ENCODE assay signal across 1 cellular context in genomic region chr10:69222157-69223027, GRCh38.
TF ChIP-seq lines count a peak whose summit lies in the region.

No MANE protein-coding gene starts in this region.

TF ChIP-seq in K562, 482 proteins besides CTCF, POLR2A, EP300 and RAD21 (continued from another document and continues in another):
- TF ChIP-seq, protein P1, sequence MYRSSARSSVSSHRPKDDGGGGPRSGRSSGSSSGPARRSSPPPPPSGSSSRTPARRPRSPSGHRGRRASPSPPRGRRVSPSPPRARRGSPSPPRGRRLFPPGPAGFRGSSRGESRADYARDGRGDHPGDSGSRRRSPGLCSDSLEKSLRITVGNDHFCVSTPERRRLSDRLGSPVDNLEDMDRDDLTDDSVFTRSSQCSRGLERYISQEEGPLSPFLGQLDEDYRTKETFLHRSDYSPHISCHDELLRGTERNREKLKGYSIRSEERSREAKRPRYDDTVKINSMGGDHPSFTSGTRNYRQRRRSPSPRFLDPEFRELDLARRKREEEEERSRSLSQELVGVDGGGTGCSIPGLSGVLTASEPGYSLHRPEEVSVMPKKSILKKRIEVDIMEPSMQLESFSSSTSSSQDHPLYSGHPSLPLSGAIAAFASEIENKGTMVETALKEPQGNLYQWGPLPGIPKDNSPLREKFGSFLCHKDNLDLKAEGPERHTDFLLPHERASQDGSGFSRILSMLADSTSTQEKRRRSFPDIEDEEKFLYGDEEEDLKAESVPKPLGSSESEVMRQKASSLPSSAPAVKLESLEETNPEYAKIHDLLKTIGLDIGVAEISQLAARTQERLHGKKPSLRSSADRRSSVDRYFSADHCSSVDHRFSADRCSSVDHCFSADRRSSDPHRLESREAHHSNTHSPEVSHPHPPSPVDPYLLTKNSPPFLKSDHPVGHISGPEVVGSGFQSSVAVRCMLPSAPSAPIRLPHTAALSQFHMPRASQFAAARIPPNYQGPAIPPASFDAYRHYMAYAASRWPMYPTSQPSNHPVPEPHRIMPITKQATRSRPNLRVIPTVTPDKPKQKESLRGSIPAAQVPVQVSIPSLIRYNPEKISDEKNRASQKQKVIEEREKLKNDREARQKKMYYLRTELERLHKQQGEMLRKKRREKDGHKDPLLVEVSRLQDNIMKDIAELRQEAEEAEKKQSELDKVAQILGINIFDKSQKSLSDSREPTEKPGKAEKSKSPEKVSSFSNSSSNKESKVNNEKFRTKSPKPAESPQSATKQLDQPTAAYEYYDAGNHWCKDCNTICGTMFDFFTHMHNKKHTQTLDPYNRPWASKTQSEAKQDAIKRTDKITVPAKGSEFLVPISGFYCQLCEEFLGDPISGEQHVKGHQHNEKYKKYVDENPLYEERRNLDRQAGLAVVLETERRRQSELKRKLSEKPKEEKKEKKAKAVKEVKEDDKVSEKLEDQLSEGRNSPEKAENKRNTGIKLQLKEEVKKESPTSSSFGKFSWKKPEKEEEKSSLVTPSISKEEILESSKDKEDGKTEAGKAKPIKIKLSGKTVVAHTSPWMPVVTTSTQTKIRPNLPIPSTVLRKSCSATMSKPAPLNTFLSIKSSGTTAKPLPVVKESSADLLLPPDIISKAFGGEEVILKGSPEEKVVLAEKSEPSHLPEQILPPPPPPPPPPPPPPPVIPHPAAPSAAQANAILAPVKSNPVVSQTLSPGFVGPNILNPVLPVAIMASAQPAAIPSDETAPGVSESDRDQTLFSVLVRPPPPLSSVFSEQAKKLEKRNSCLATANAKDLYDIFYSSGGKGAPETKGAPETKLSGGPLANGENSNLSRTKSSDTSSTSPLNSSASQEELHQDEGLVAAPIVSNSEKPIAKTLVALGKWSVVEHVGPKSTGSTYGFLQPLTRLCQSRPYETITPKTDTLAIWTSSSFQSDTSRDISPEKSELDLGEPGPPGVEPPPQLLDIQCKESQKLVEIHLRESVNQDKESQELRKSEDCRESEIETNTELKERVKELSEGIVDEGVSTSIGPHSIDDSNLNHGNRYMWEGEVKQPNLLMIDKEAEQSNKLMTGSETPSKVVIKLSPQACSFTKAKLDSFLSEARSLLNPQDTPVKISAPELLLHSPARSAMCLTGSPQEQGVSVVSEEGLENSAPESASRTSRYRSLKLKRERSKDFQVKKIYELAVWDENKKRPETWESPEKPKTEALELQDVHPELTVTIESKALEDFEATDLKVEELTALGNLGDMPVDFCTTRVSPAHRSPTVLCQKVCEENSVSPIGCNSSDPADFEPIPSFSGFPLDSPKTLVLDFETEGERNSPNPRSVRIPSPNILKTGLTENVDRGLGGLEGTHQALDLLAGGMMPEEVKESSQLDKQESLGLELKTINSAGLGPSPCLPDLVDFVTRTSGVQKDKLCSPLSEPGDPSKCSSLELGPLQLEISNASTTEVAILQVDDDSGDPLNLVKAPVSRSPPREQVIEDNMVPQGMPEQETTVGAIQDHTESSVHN (IDR thresholded peaks at IDR 0.05; ENCODE audit: borderline replicate concordance in 1 of 2, low read depth in 1 of 2): peak in 1 of 2 experiments; percentile 74; a peak in 1 of 4 replicates
- TF ChIP-seq PHF8 (IDR thresholded peaks at IDR 0.05; ENCODE audit: borderline replicate concordance, low read length): peak; percentile 45; the same call in 1 of the 2 replicates
- TF ChIP-seq CHCHD3 (CRISPR knock-in tag; IDR thresholded peaks at IDR 0.05): no peak
- peak; percentile 82 for TF ChIP-seq HIVEP1 (CRISPR knock-in tag; IDR thresholded peaks at IDR 0.05)
- no peak for TF ChIP-seq XRCC3 (IDR thresholded peaks at IDR 0.05)
- TF ChIP-seq TAL1 (IDR thresholded peaks at IDR 0.05): no peak
- TF ChIP-seq MIER1 (IDR thresholded peaks at IDR 0.05; ENCODE audit: low read depth): no peak
- TF ChIP-seq RREB1 (CRISPR knock-in tag; IDR thresholded peaks at IDR 0.05): peak; percentile 86; the same call in 1 of the 2 replicates
- no peak for TF ChIP-seq ASH1L (IDR thresholded peaks at IDR 0.05; ENCODE audit: borderline replicate concordance, low read depth, partially characterized antibody)
- TF ChIP-seq PPARD (CRISPR knock-in tag; IDR thresholded peaks at IDR 0.05): no peak
- TF ChIP-seq SMAD2 (IDR thresholded peaks at IDR 0.05; ENCODE audit: low read depth, low read length): 0 out of 2 replicates have a peak, but pooled peaks have one; percentile 5
- no peak for TF ChIP-seq TAF1 (IDR thresholded peaks at IDR 0.05; ENCODE audit: control insufficient read depth, extremely low read depth, insufficient read depth, low read length, severe bottlenecking)
- TF ChIP-seq DMBX1 (CRISPR knock-in tag; IDR thresholded peaks at IDR 0.05; ENCODE audit: borderline replicate concordance): peak; percentile 86
- TF ChIP-seq, protein P2, sequence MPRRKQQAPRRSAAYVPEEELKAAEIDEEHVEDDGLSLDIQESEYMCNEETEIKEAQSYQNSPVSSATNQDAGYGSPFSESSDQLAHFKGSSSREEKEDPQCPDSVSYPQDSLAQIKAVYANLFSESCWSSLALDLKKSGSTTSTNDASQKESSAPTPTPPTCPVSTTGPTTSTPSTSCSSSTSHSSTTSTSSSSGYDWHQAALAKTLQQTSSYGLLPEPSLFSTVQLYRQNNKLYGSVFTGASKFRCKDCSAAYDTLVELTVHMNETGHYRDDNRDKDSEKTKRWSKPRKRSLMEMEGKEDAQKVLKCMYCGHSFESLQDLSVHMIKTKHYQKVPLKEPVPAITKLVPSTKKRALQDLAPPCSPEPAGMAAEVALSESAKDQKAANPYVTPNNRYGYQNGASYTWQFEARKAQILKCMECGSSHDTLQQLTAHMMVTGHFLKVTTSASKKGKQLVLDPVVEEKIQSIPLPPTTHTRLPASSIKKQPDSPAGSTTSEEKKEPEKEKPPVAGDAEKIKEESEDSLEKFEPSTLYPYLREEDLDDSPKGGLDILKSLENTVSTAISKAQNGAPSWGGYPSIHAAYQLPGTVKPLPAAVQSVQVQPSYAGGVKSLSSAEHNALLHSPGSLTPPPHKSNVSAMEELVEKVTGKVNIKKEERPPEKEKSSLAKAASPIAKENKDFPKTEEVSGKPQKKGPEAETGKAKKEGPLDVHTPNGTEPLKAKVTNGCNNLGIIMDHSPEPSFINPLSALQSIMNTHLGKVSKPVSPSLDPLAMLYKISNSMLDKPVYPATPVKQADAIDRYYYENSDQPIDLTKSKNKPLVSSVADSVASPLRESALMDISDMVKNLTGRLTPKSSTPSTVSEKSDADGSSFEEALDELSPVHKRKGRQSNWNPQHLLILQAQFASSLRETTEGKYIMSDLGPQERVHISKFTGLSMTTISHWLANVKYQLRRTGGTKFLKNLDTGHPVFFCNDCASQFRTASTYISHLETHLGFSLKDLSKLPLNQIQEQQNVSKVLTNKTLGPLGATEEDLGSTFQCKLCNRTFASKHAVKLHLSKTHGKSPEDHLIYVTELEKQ (CRISPR knock-in tag; IDR thresholded peaks at IDR 0.05): no peak
- no peak for TF ChIP-seq NFYB (IDR thresholded peaks at IDR 0.05; ENCODE audit: extremely low read depth, insufficient read length)
- peak; percentile 77 for TF ChIP-seq MTA3 (IDR thresholded peaks at IDR 0.05; ENCODE audit: borderline replicate concordance)
- no peak for TF ChIP-seq FOXO4 (CRISPR knock-in tag; IDR thresholded peaks at IDR 0.05)
- no peak for TF ChIP-seq ESRRB (CRISPR knock-in tag; IDR thresholded peaks at IDR 0.05; ENCODE audit: borderline replicate concordance)
- no peak for TF ChIP-seq FOXK1 (CRISPR knock-in tag; IDR thresholded peaks at IDR 0.05; ENCODE audit: borderline replicate concordance)
- TF ChIP-seq SNAPC5 (CRISPR knock-in tag; IDR thresholded peaks at IDR 0.05): no peak
- no peak for TF ChIP-seq RFX1 (IDR thresholded peaks at IDR 0.05)
- no peak for TF ChIP-seq RBM22 (IDR thresholded peaks at IDR 0.05; ENCODE audit: low read depth, low read length, poor library complexity, severe bottlenecking)
- no peak; the same call in 1 of the 2 replicates for TF ChIP-seq ZNF134 (CRISPR knock-in tag; conservative IDR thresholded peaks at IDR 0.05)
- TF ChIP-seq NR1H2 (CRISPR knock-in tag; IDR thresholded peaks at IDR 0.05): no peak
- peak; percentile 83 for TF ChIP-seq BHLHE40 (IDR thresholded peaks at IDR 0.05; ENCODE audit: low read length)
- TF ChIP-seq NCOA4 (IDR thresholded peaks at IDR 0.05; ENCODE audit: partially characterized antibody): no peak
- TF ChIP-seq SPI1 (IDR thresholded peaks at IDR 0.05; ENCODE audit: borderline replicate concordance, low read depth, low read length): no peak
- no peak for TF ChIP-seq XRCC4 (IDR thresholded peaks at IDR 0.05; ENCODE audit: extremely low read depth, insufficient read depth, insufficient read length)
- no peak for TF ChIP-seq ZNF830 (CRISPR knock-in tag; IDR thresholded peaks at IDR 0.05)
- no peak; the same call in 1 of the 2 replicates for TF ChIP-seq ZKSCAN1 (IDR thresholded peaks at IDR 0.05; ENCODE audit: low read depth, low read length)
- TF ChIP-seq NFATC3 (IDR thresholded peaks at IDR 0.05): no peak
- TF ChIP-seq SMARCE1 (IDR thresholded peaks at IDR 0.05): peak; percentile 92
- TF ChIP-seq ZNF77 (CRISPR knock-in tag; IDR thresholded peaks at IDR 0.05): no peak
- TF ChIP-seq GABPB1 (CRISPR knock-in tag; IDR thresholded peaks at IDR 0.05): no peak; the same call in none of the 2 replicates
- TF ChIP-seq EHMT2 (IDR thresholded peaks at IDR 0.05): peak; percentile 26; the same call in 1 of the 2 replicates
- TF ChIP-seq SMARCA5 (IDR thresholded peaks at IDR 0.05): peak; percentile 61; the same call in 1 of the 2 replicates
- TF ChIP-seq STAT6 (CRISPR knock-in tag; IDR thresholded peaks at IDR 0.05): peak; percentile 70; the same call in 1 of the 2 replicates
- TF ChIP-seq EP400 (IDR thresholded peaks at IDR 0.05): peak; percentile 90
